Comparison of ENCODE assay signal across 22 cellular contexts in genomic region chr6:102732908-102733307, GRCh38.
DNase-seq lines count a peak whose midpoint lies in the region; ATAC-seq and TF ChIP-seq lines count a peak whose summit lies in the region.
"Had no signal": no experiment of that assay in that cellular context is flagged by ENCODE, and none has a peak within 500 bp of the region (broad histone marks: within the 10 kb centered on the region; RNA-seq: fewer than 3 reads in every experiment).

No MANE protein-coding gene starts in this region.

- H2AFZ ChIP-seq in mammary epithelial cell (ENCODE audit: low read depth, low read length) (no peak overlapping the region), parathyroid adenoma (no peak overlapping the region)

- H3K4me2 ChIP-seq in mammary epithelial cell (ENCODE audit: insufficient read depth, low read depth, low read length): no peak overlapping the region
- H3K4me2 ChIP-seq in parathyroid adenoma (ENCODE audit: low read length): peak overlapping the region; percentile 31

- in situ Hi-C loops in mammary epithelial cell (cut with MboI; ENCODE audit: low sequenced_read_pairs in 2 of 2): no loop called here

- H3K79me2 ChIP-seq in mammary epithelial cell (ENCODE audit: insufficient read depth, low read length): no peaks in the 10 kb centered on the region
- no peaks in the 10 kb centered on the region for H3K79me2 ChIP-seq in parathyroid adenoma

- DNase-seq in HCEC 1CT: peak; percentile 36
- DNase-seq in NB4 (ENCODE audit: low read depth): peak; percentile 7
- peak; percentile 1 for DNase-seq in mammary epithelial cell
- no peak for DNase-seq in activated naive CD4-positive, alpha-beta T cell treated with anti-CD3 and anti-CD28 coated beads, Interleukin-2, amount 50 U/mL, for 16 hours
- DNase-seq in epidermal melanocyte (ENCODE audit: insufficient read length, low spot score): no peak
- DNase-seq: activated naive CD4-positive, alpha-beta T cell treated with anti-CD3 and anti-CD28 coated beads, Interleukin-2, amount 10 ng/mL, durations not matched to agents 7 days and 5 days; activated T-cell treated with anti-CD3 and anti-CD28 coated beads, Interleukin-2, amount 50 U/mL, for 48 hours; BE2C; GDM1; left cardiac atrium; naive thymus-derived CD8-positive, alpha-beta T cell; NCI-H1436; NCI-H2171; NCI-H69; OCI-M1; small intestine; stimulated activated CD4-positive, alpha-beta T cell treated with anti-CD3 and anti-CD28 coated beads, Interleukin-2, amount 100 ng/mL, for 48 hours; T-helper 9 cell had no signal

- ATAC-seq in GM19035 (IDR thresholded peaks at IDR 0.05; ENCODE audit: unreplicated experiment): no peak
- ATAC-seq: gastroesophageal sphincter; left cardiac atrium; naive thymus-derived CD8-positive, alpha-beta T cell had no signal

- TF ChIP-seq POLR2A in NB4 (IDR thresholded peaks at IDR 0.05; ENCODE audit: extremely low read depth, insufficient read length): no peak

- H3K27ac ChIP-seq in mammary epithelial cell (ENCODE audit: insufficient read depth, low read depth, low read length) (no peak overlapping the region), parathyroid adenoma (no peak overlapping the region)
- H3K27ac ChIP-seq: gastroesophageal sphincter, tibial nerve had no signal

- H3K27me3 ChIP-seq in mammary epithelial cell (ENCODE audit: insufficient read depth, low read length): no peaks in the 10 kb centered on the region
- no peaks in the 10 kb centered on the region for H3K27me3 ChIP-seq in parathyroid adenoma (ENCODE audit: control insufficient read depth, insufficient read depth, low read length)
- H3K27me3 ChIP-seq: BE2C, gastroesophageal sphincter, tibial nerve had no signal

- H3K4me3 ChIP-seq in NB4 (ENCODE audit: low read depth, low read length): no peak overlapping the region
- no peak overlapping the region for H3K4me3 ChIP-seq in mammary epithelial cell (replicated peaks in 1 of 3; ENCODE audit: insufficient read depth in 1 of 3, low read depth in 2 of 3, low read length in 3 of 3)
- H3K4me3 ChIP-seq in parathyroid adenoma (ENCODE audit: low read depth, low read length): no peak overlapping the region
- H3K4me3 ChIP-seq: gastroesophageal sphincter, tibial nerve had no signal

- 31% methylated on average over 3 of the region's 3 CpGs for WGBS in mammary epithelial cell (ENCODE audit: low coverage, missing lambda C conversion rate)

- H4K20me1 ChIP-seq in mammary epithelial cell (ENCODE audit: insufficient read depth, low read length): no peaks in the 10 kb centered on the region

- intact Hi-C loops in mammary epithelial cell (cut with micrococcal nuclease): no loop called here

- dilution Hi-C loops in mammary epithelial cell (cut with HindIII; ENCODE audit: low sequenced_read_pairs): no loop called here

- H3K36me3 ChIP-seq in mammary epithelial cell (ENCODE audit: insufficient read depth, low read length) (no peaks in the 10 kb centered on the region), parathyroid adenoma (ENCODE audit: control insufficient read depth, insufficient read depth, low read length) (no peaks in the 10 kb centered on the region)
- H3K36me3 ChIP-seq: BE2C, gastroesophageal sphincter, tibial nerve had no signal

- H3K9ac ChIP-seq in mammary epithelial cell (ENCODE audit: insufficient read depth, low read length): no peak overlapping the region
- no peak overlapping the region for H3K9ac ChIP-seq in parathyroid adenoma

- H3K4me1 ChIP-seq in mammary epithelial cell (ENCODE audit: insufficient read depth, low read length) (no peaks in the 10 kb centered on the region), parathyroid adenoma (no peaks in the 10 kb centered on the region)
- H3K4me1 ChIP-seq: BE2C, gastroesophageal sphincter, tibial nerve had no signal

- TF ChIP-seq CTCF in NB4 (IDR thresholded peaks at IDR 0.05; ENCODE audit: low read depth, low read length) (no peak), mammary epithelial cell (conservative IDR thresholded peaks at IDR 0.05 in 1 of 2, IDR thresholded peaks at IDR 0.05 in 1 of 2; ENCODE audit: extremely low read depth in 1 of 2, insufficient read depth in 1 of 2, low read depth in 1 of 2, low read length in 2 of 2) (no peak), parathyroid adenoma (IDR thresholded peaks at IDR 0.05) (no peak)

- CTCF ChIA-PET in mammary epithelial cell (lab: Charles Lee; ENCODE audit: low non-redundant PET): no interaction called here

- no TSS peak for BruUV-seq in mammary epithelial cell (replicated peaks; lab: Mats Ljungman, UMichigan)

- H3K9me3 ChIP-seq in mammary epithelial cell (replicated peaks; ENCODE audit: insufficient read depth, low read length) (no peaks in the 10 kb centered on the region), parathyroid adenoma (ENCODE audit: control insufficient read depth, low read length) (no peaks in the 10 kb centered on the region)
- H3K9me3 ChIP-seq: BE2C, gastroesophageal sphincter, tibial nerve had no signal

Comparison
In these comparisons a context has a peak if more than half of its experiments do, and no peak if none do; other contexts are left out.
1. DNase-seq: peak in HCEC 1CT (single experiment), NB4 (single experiment) and mammary epithelial cell (single experiment); none in activated naive CD4-positive, alpha-beta T cell treated with anti-CD3 and anti-CD28 coated beads, Interleukin-2, amount 50 U/mL, for 16 hours (single experiment) and epidermal melanocyte (single experiment).